Comparison of ENCODE assay signal across 8 cellular contexts in the genomic region with DNA sequence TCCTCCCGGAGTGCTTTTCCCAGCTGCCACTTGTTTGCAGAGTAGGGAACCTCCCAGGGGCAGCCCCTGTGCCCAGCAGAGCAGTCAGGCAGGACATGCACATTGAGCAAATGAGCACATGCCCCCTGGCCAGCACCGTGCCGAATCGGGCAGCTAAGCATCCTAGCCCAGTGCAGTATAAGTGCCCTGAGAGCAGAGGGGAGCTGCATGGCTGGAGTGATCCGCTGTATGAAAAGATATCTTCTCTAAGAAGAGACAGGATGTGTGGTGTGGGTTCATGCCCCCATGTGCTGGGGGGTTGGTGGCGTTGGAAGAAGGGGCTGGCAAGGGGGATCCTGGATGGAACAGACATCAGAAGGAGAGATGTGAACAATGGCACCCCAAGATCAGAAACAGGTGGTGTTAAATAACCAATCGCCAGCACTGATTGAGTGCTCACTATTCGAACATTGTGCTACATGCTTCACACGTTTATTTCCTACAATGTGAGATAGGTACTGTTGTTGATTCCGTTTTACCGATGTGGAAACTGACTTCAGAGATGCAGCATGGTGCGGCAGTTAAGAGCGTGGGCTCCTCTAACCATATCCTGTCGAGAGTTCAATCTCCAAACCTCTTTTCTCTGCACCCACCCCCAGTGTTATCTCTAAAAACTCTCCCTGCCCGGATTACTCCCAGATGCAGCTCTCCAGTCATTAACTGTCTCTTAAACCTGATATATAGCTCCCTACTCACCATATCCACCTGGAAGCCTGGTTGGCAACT. TPM values are rescaled to one million over a fixed set of nuclear protein-coding genes. Genes with fewer than 3 reads are reported as not detected.
DNase-seq lines count a peak whose midpoint lies in the region; ATAC-seq, FAIRE-seq and TF ChIP-seq lines count a peak whose summit lies in the region.

No MANE protein-coding gene starts in this region.

- H3K4me1 ChIP-seq in endodermal cell (ENCODE audit: control insufficient read depth, insufficient read depth, low read length) = no peaks in the 10 kb centered on the region

- H3K4me3 Mint-ChIP-seq in T-helper 17 cell (peak overlapping the region; percentile 96), endodermal cell (peak overlapping the region; percentile 70)

- peak; percentile 38 for ATAC-seq in T-helper 17 cell
- no peak for ATAC-seq in GM18868 (IDR thresholded peaks at IDR 0.05; ENCODE audit: unreplicated experiment)

- peak; percentile 67 for TF ChIP-seq POLR2A in GM12891 (IDR thresholded peaks at IDR 0.05; ENCODE audit: low read depth, low read length)

- H3K27ac Mint-ChIP-seq in T-helper 17 cell = peak overlapping the region; percentile 99
- no peak overlapping the region for H3K27ac Mint-ChIP-seq in endodermal cell

- H3K9me3 ChIP-seq in T-helper 17 cell (ENCODE audit: control insufficient read depth, low read length, poor library complexity, severe bottlenecking) (no peaks in the 10 kb centered on the region), endodermal cell (ENCODE audit: control insufficient read depth, low read length) (no peaks in the 10 kb centered on the region)

- no peak overlapping the region for H3K27ac ChIP-seq in endodermal cell (ENCODE audit: low read depth, low read length)
- H3K27ac ChIP-seq in skin epidermis = peak overlapping the region in 17 of 21 experiments; percentile 9 to 96 (median 84)

- no peaks in the 10 kb centered on the region for H3K27me3 Mint-ChIP-seq in T-helper 17 cell
- peaks cover 24% of the 10 kb centered on the region for H3K27me3 Mint-ChIP-seq in endodermal cell (ENCODE audit: insufficient read depth)

- no peak overlapping the region for H3K9ac ChIP-seq in endodermal cell (ENCODE audit: extremely low read depth, low read length, poor library complexity, severe bottlenecking)

- H3K36me3 Mint-ChIP-seq in T-helper 17 cell (ENCODE audit: low read depth) (peaks cover 7% of the 10 kb centered on the region), endodermal cell (ENCODE audit: low read depth) (peaks cover 9% of the 10 kb centered on the region)

- FAIRE-seq in GM12891 (lab: Jason Lieb, UNC) = peak; percentile 92

- WGBS in endodermal cell (ENCODE audit: insufficient coverage in 1 of 2, insufficient read length in 1 of 2), 2 experiments = 95% methylated on average over 13 to 15 of the region's 15 CpGs

- H3K4me1 Mint-ChIP-seq in T-helper 17 cell (peaks cover 57% of the 10 kb centered on the region), endodermal cell (peaks cover 3% of the 10 kb centered on the region)

- TF ChIP-seq CTCF in endodermal cell (conservative IDR thresholded peaks at IDR 0.05) = no peak

- no peaks in the 10 kb centered on the region for H3K36me3 ChIP-seq in endodermal cell (ENCODE audit: control insufficient read depth, insufficient read depth, low read length)

- DNase-seq in GM12891 (ENCODE audit: insufficient read length, low spot score) (no peak), T-helper 17 cell (peak in 1 of 3 donors; percentile 34), endodermal cell (peak; percentile 48), D341Med (ENCODE audit: low spot score) (no peak), DMS79 treated with DMSO at 0.1 percent for 48 hours (lab: John Stamatoyannopoulos, UW) (no peak)
- no peak for DNase-seq in activated CD4-positive, CD25-positive, alpha-beta regulatory T cell treated with anti-CD3 and anti-CD28 coated beads, Interleukin-2, amount 50 U/mL, for 72 hours

- peak overlapping the region; percentile 85 for H3K4me3 ChIP-seq in endodermal cell (ENCODE audit: low read length)
- H3K4me3 ChIP-seq in skin epidermis = peak overlapping the region; percentile 30 to 50 (median 44)

- H3K9me3 Mint-ChIP-seq in endodermal cell = peaks cover 3% of the 10 kb centered on the region

- H3K27me3 ChIP-seq in endodermal cell (ENCODE audit: control insufficient read depth, insufficient read depth, low read length, poor library complexity, severe bottlenecking) = no peaks in the 10 kb centered on the region

TF ChIP-seq in GM12891, 5 proteins besides CTCF, POLR2A, EP300 and RAD21:
- no peak; the same call in 1 of the 2 replicates for TF ChIP-seq POU2F2 (IDR thresholded peaks at IDR 0.05; ENCODE audit: low read depth, low read length)
- TF ChIP-seq SPI1 (IDR thresholded peaks at IDR 0.05; ENCODE audit: low read depth, low read length) = no peak
- TF ChIP-seq POLR2AphosphoS5 (IDR thresholded peaks at IDR 0.05; ENCODE audit: low read depth, low read length) = peak; percentile 66
- TF ChIP-seq PAX5 (IDR thresholded peaks at IDR 0.05; ENCODE audit: insufficient read depth, low read length, severe bottlenecking) = no peak
- TF ChIP-seq TAF1 (IDR thresholded peaks at IDR 0.05; ENCODE audit: low read depth, low read length) = peak; percentile 38; the same call in 1 of the 2 replicates

RNA-seq across cellular contexts. Expression of gene AIP, which starts 1.3 kb away (rescaled TPM):
- 94.7 TPM for polyA plus RNA-seq in GM12891 (2012; ENCODE audit: low read depth, missing spikeins)
- total RNA-seq in T-helper 17 cell (100 to 1,000 TPM in 1 of 2 donors, 10 to 100 TPM in 1; 98.3 to 109 TPM), endodermal cell (10 to 100 TPM; 27.6 to 33.8 TPM)
- 43.1 TPM for polyA plus RNA-seq in endodermal cell (2013, experiment 1 of 2)
- polyA plus RNA-seq in endodermal cell (2013, experiment 2 of 2) = 41.1 TPM

RNA-seq across cellular contexts. Expression of gene TMEM134, which starts 15.0 kb away (rescaled TPM):
- polyA plus RNA-seq in GM12891 (2012; ENCODE audit: low read depth, missing spikeins) = 49.6 TPM
- total RNA-seq in T-helper 17 cell = 10 to 100 TPM; 48.7 to 65.6 TPM
- total RNA-seq in endodermal cell = 10 to 100 TPM; 67.4 to 87.8 TPM
- polyA plus RNA-seq in endodermal cell (2013, experiment 1 of 2) = 60.9 TPM
- polyA plus RNA-seq in endodermal cell (2013, experiment 2 of 2) = 57.1 TPM

RNA-seq across cellular contexts. Expression of gene PITPNM1, which starts 21.1 kb away (rescaled TPM):
- 23.3 TPM for polyA plus RNA-seq in GM12891 (2012; ENCODE audit: low read depth, missing spikeins)
- total RNA-seq in T-helper 17 cell (100 to 1,000 TPM; 109 to 121 TPM), endodermal cell (100 to 1,000 TPM in 1 of 2 donors, 10 to 100 TPM in 1; 94.6 to 104 TPM)
- polyA plus RNA-seq in endodermal cell (2013, experiment 1 of 2) = 39.0 TPM
- polyA plus RNA-seq in endodermal cell (2013, experiment 2 of 2) = 38.2 TPM

RNA-seq across cellular contexts. Expression of gene CDK2AP2, which starts 23.9 kb away (rescaled TPM):
- 28.9 TPM for polyA plus RNA-seq in GM12891 (2012; ENCODE audit: low read depth, missing spikeins)
- 10 to 100 TPM; 33.8 to 45.6 TPM for total RNA-seq in T-helper 17 cell
- 10 to 100 TPM; 30.6 to 47.6 TPM for total RNA-seq in endodermal cell
- 40.4 TPM for polyA plus RNA-seq in endodermal cell (2013, experiment 1 of 2)
- polyA plus RNA-seq in endodermal cell (2013, experiment 2 of 2) = 40.4 TPM

RNA-seq across cellular contexts. Expression of gene CABP4, which starts 28.9 kb away (rescaled TPM):
- polyA plus RNA-seq in GM12891 (2012; ENCODE audit: low read depth, missing spikeins) = 0.12 TPM
- total RNA-seq in T-helper 17 cell (10 to 100 TPM in 1 of 2 donors, 1 to 10 TPM in 1; 7.5 to 12.1 TPM), endodermal cell (not detected)
- polyA plus RNA-seq in endodermal cell (2013, experiment 1 of 2) = not detected
- not detected for polyA plus RNA-seq in endodermal cell (2013, experiment 2 of 2)
